Comparison of ENCODE assay signal across 1 cellular context in genomic region chr3:138774529-138775253, GRCh38.
TF ChIP-seq lines count a peak whose summit lies in the region.

No MANE protein-coding gene starts in this region.

TF ChIP-seq in GM23338, 12 proteins besides CTCF, POLR2A, EP300 and RAD21 (continued from another document):
- TF ChIP-seq ETS1 (IDR thresholded peaks at IDR 0.05): no peak
- no peak for TF ChIP-seq STAT1 (IDR thresholded peaks at IDR 0.05; ENCODE audit: unreplicated experiment)
